Comparison of ENCODE assay signal across 22 cellular contexts in genomic region chr13:111976474-111977183, GRCh38.
"Had no signal": no experiment of that assay in that cellular context is flagged by ENCODE, and none has a peak within 500 bp of the region (broad histone marks: within the 10 kb centered on the region; RNA-seq: fewer than 3 reads in every experiment).

No MANE protein-coding gene starts in this region.

- H3K27ac ChIP-seq: breast epithelium, psoas muscle, spleen, suprapubic skin, WERI-Rb-1 had no signal

- H3K9me3 Mint-ChIP-seq: type B pancreatic cell had no signal

- H3K9me3 ChIP-seq: breast epithelium, psoas muscle, spleen, suprapubic skin had no signal

- H3K27me3 Mint-ChIP-seq: activated CD4-positive, alpha-beta memory T cell treated with anti-CD3 and anti-CD28 coated beads, Interleukin-2, amount 10 ng/mL, durations not matched to agents 7 days and 5 days had no signal

- DNase-seq: activated CD4-positive, alpha-beta memory T cell treated with anti-CD3 and anti-CD28 coated beads, Interleukin-2, amount 10 ng/mL, durations not matched to agents 7 days and 5 days; activated CD4-positive, alpha-beta T cell treated with anti-CD3 and anti-CD28 coated beads for 36 hours; activated gamma-delta T cell treated with Interleukin-2 at 50 U/mL for 16 hours; activated naive CD8-positive, alpha-beta T cell treated with anti-CD3 and anti-CD28 coated beads for 36 hours; activated T-cell treated with anti-CD3 and anti-CD28 coated beads, Interleukin-2, amount 50 U/mL, for 48 hours; anterior cingulate cortex; dorsolateral prefrontal cortex; left colon; mammary epithelial cell; mucosa of descending colon; naive thymus-derived CD8-positive, alpha-beta T cell; nucleus accumbens; psoas muscle; spleen; stimulated activated CD4-positive, alpha-beta T cell treated with anti-CD3 and anti-CD28 coated beads, Interleukin-2, amount 100 ng/mL, for 24 hours; stimulated activated naive CD4-positive, alpha-beta T cell treated with Interleukin-2 at 50 U/mL for 16 hours; WERI-Rb-1 had no signal

- H3K36me3 Mint-ChIP-seq: activated naive CD8-positive, alpha-beta T cell treated with anti-CD3 and anti-CD28 coated beads for 36 hours; naive thymus-derived CD8-positive, alpha-beta T cell had no signal

- H3K4me1 ChIP-seq: breast epithelium, psoas muscle, spleen, suprapubic skin had no signal

- H3K27ac Mint-ChIP-seq: activated CD4-positive, alpha-beta memory T cell treated with anti-CD3 and anti-CD28 coated beads, Interleukin-2, amount 10 ng/mL, durations not matched to agents 7 days and 5 days; activated CD4-positive, alpha-beta T cell treated with anti-CD3 and anti-CD28 coated beads for 36 hours; activated naive CD8-positive, alpha-beta T cell treated with anti-CD3 and anti-CD28 coated beads for 36 hours; naive thymus-derived CD8-positive, alpha-beta T cell; type B pancreatic cell had no signal

- H3K36me3 ChIP-seq: breast epithelium, spleen, suprapubic skin, WERI-Rb-1 had no signal

- H3K4me1 Mint-ChIP-seq: activated CD4-positive, alpha-beta memory T cell treated with anti-CD3 and anti-CD28 coated beads, Interleukin-2, amount 10 ng/mL, durations not matched to agents 7 days and 5 days; activated CD4-positive, alpha-beta T cell treated with anti-CD3 and anti-CD28 coated beads for 36 hours; activated naive CD8-positive, alpha-beta T cell treated with anti-CD3 and anti-CD28 coated beads for 36 hours had no signal

- ATAC-seq: activated CD4-positive, alpha-beta T cell treated with anti-CD3 and anti-CD28 coated beads for 36 hours; esophagus mucosa; left colon; mucosa of descending colon; naive thymus-derived CD8-positive, alpha-beta T cell; psoas muscle; sciatic nerve had no signal

- H3K4me3 Mint-ChIP-seq: activated CD4-positive, alpha-beta memory T cell treated with anti-CD3 and anti-CD28 coated beads, Interleukin-2, amount 10 ng/mL, durations not matched to agents 7 days and 5 days; activated CD4-positive, alpha-beta T cell treated with anti-CD3 and anti-CD28 coated beads for 36 hours; activated naive CD8-positive, alpha-beta T cell treated with anti-CD3 and anti-CD28 coated beads for 36 hours; naive thymus-derived CD8-positive, alpha-beta T cell; type B pancreatic cell had no signal

- H3K4me3 ChIP-seq: breast epithelium, mucosa of descending colon, psoas muscle, spleen, suprapubic skin had no signal
